8 cellular contexts compared by ENCODE assay signal in the genomic region with DNA sequence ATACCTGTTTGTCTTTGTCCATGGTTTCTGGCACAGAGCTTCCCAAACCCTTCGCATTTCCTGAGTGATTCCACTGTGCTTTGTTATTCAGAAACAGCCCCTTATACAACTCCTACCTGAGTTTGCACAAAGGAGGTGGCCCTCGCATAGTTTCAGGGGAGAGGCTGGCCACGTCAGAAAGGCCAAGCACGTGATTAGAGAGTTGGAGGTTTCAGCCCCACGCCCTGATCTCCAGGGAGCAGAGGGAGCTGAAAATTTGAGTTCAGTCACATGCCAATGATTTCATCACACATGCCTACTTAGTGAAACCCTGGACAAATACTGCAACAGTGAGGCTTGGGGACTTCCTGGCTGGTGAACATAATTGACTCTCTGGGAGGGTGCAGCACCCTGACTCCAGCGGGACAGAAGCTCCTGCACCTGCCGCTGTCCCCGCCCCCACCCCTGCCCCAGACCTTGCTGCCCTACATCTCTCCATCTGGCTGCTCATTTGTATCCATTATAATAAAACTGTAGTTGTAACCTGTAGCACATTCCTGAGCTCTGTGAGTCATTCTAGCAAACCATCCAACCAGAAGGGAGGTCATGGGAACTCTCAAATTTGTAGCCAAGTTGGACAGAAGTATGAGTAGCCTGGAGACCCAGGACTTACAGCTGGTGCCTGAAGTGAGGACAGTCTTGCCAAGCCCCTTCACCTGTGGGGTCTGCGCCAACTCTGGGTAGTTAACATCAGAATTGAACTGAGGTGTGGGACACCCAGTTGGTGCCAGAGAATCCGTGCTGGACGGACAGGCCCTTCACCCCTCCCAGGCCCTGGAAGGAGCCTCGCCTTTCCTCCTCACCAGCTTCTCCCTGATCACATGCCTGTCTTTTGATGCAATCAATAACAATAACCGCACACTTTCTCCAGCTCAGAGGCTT.
A peak's percentile ranks its signal among the peaks of the same experiment; 100 is the strongest.
DNase-seq lines count a peak whose midpoint lies in the region; ATAC-seq and TF ChIP-seq lines count a peak whose summit lies in the region.

No MANE protein-coding gene starts in this region.

- in situ Hi-C loops in T47D (cut with HindIII; ENCODE audit: low pct_unique_long_range_greater_than_20kb, low sequenced_read_pairs) = no loop called here

- WGBS in lower leg skin, 2 donors = 38 to 41% methylated on average over 13 of the region's 13 CpGs

- no peaks in the 10 kb centered on the region for H3K27me3 ChIP-seq in MM.1S (replicated peaks; ENCODE audit: insufficient read depth, low read length)

- H3K9me3 ChIP-seq in MM.1S (replicated peaks; ENCODE audit: insufficient read depth, low read length) = no peaks in the 10 kb centered on the region

- H3K9ac ChIP-seq in MM.1S (ENCODE audit: low read length) = peak overlapping the region; percentile 14; the same call in 1 of the 2 replicates

- H2AFZ ChIP-seq in MM.1S (ENCODE audit: low read length) = peak overlapping the region; percentile 33

- H3K4me2 ChIP-seq in MM.1S (ENCODE audit: low read depth, low read length) = peak overlapping the region; percentile 37

- TF ChIP-seq CTCF in MM.1S (IDR thresholded peaks at IDR 0.05; ENCODE audit: low read length) (no peak), lower leg skin (IDR thresholded peaks at IDR 0.05) (no peak)

- H3K9me2 ChIP-seq in MM.1S (replicated peaks; ENCODE audit: insufficient read depth, low read length) = no peaks in the 10 kb centered on the region

- H4K20me1 ChIP-seq in MM.1S (ENCODE audit: insufficient read depth, low read length) = no peaks in the 10 kb centered on the region

- no peaks in the 10 kb centered on the region for H3K79me2 ChIP-seq in MM.1S (ENCODE audit: low read length)

- H3K4me3 ChIP-seq in MM.1S (ENCODE audit: low read length) = no peak overlapping the region
- H3K4me3 ChIP-seq in lower leg skin (ENCODE audit: low read depth, poor library complexity, severe bottlenecking) = no peak overlapping the region

- ATAC-seq in HG02571 (IDR thresholded peaks at IDR 0.05; ENCODE audit: unreplicated experiment) = no peak
- ATAC-seq in GM19455 (IDR thresholded peaks at IDR 0.05; ENCODE audit: unreplicated experiment) = no peak

- H3K4me1 ChIP-seq in MM.1S (ENCODE audit: low read length) = peaks cover 49% of the 10 kb centered on the region

- H3F3A ChIP-seq in MM.1S (ENCODE audit: insufficient read depth, low read length) = peaks cover 26% of the 10 kb centered on the region

- peak; percentile 80 for DNase-seq in AG08396 (ENCODE audit: low spot score)
- DNase-seq in MM.1S = peak; percentile 51
- peak; percentile 37 to 73 for DNase-seq in T47D (ENCODE audit: low read depth in 1 of 2, low spot score in 1 of 2)
- peak; percentile 88 to 95 for DNase-seq in lower leg skin (ENCODE audit: low spot score in 2 of 2)
- DNase-seq in NCI-H82 (lab: John Stamatoyannopoulos, UW) = no peak
- DNase-seq in activated T-cell treated with anti-CD3 and anti-CD28 coated beads for 4 hours = no peak

- intact Hi-C loops in lower leg skin (cut with DNase I; ENCODE audit: low total_unique reads) = no loop called here

- H3K36me3 ChIP-seq in MM.1S (replicated peaks; ENCODE audit: insufficient read depth, low read length) = no peaks in the 10 kb centered on the region

- peak overlapping the region; percentile 46; the same call in 1 of the 2 replicates for H3K27ac ChIP-seq in MM.1S (ENCODE audit: low read length)

- no peak for TF ChIP-seq POLR2A in lower leg skin (IDR thresholded peaks at IDR 0.05)

Comparison
In these comparisons a context has a peak if more than half of its experiments do, and no peak if none do; other contexts are left out.
1. DNase-seq: peak in AG08396 (single experiment), MM.1S (single experiment), T47D (2 of 2) and lower leg skin (2 of 2); none in NCI-H82 (single experiment) and activated T-cell treated with anti-CD3 and anti-CD28 coated beads for 4 hours (single experiment).